In genomic region chr19:5340637-5341447, GRCh38 we compare ENCODE assay signal across 8 cellular contexts. TPM values are rescaled to one million over a fixed set of nuclear protein-coding genes. Genes with fewer than 3 reads are reported as not detected.
DNase-seq lines count a peak whose midpoint lies in the region; ATAC-seq and TF ChIP-seq lines count a peak whose summit lies in the region.

TSS of gene PTPRS (minus strand) at chr19:5340812. CDS start at chr19:5286140, 54,672 bp downstream.

- H3K4me1 Mint-ChIP-seq in Caco-2 (ENCODE audit: low read depth, unreplicated experiment) = no peaks in the 10 kb centered on the region
- peaks cover 18% of the 10 kb centered on the region for H3K4me1 Mint-ChIP-seq in stimulated activated naive CD8-positive, alpha-beta T cell treated with anti-CD3 and anti-CD28 coated beads, Interleukin-15, Interleukin-2, amounts not matched to agents 100 ng/mL and 50 ng/mL, for 24 hours (ENCODE audit: low read depth)

- H3K27me3 Mint-ChIP-seq in Caco-2 (ENCODE audit: insufficient read depth, unreplicated experiment) = no peaks in the 10 kb centered on the region
- peaks cover 52% of the 10 kb centered on the region for H3K27me3 Mint-ChIP-seq in stimulated activated naive CD8-positive, alpha-beta T cell treated with anti-CD3 and anti-CD28 coated beads, Interleukin-15, Interleukin-2, amounts not matched to agents 100 ng/mL and 50 ng/mL, for 24 hours

- intact Hi-C loops in Caco-2 (cut with micrococcal nuclease; ENCODE audit: unreplicated experiment) = no loop called here

- no peak within 1 kb of the TSS for H3K27ac ChIP-seq in RWPE1

- no peaks in the 10 kb centered on the region for H3K36me3 ChIP-seq in Caco-2 (ENCODE audit: control insufficient read depth, insufficient read depth, low read length)
- peaks cover 6% of the 10 kb centered on the region for H3K36me3 ChIP-seq in neuron (ENCODE audit: insufficient read depth, low read length)

- ATAC-seq in GM21529 (IDR thresholded peaks at IDR 0.05; ENCODE audit: unreplicated experiment) = no peak

- H3K9me3 Mint-ChIP-seq in Caco-2 (ENCODE audit: unreplicated experiment) = no peaks in the 10 kb centered on the region
- no peaks in the 10 kb centered on the region for H3K9me3 Mint-ChIP-seq in stimulated activated naive CD8-positive, alpha-beta T cell treated with anti-CD3 and anti-CD28 coated beads, Interleukin-15, Interleukin-2, amounts not matched to agents 100 ng/mL and 50 ng/mL, for 24 hours

- CTCF ChIA-PET in Caco-2 (lab: Charles Lee) = interaction anchor here (0.6 kb wide), 2 partner anchors 28 to 122 kb away, joined by 3 read pairs; no protein-coding TSS in a partner anchor
- CTCF ChIA-PET in RWPE1 (lab: Yijun Ruan, JAX) = interaction anchor here (0.7 to 0.8 kb wide), 2 partner anchors 26 to 293 kb away, joined by 3 read pairs; no protein-coding TSS in a partner anchor

- peaks cover 12% of the 10 kb centered on the region for H3K36me3 Mint-ChIP-seq in Caco-2 (ENCODE audit: insufficient read depth, unreplicated experiment)
- no peaks in the 10 kb centered on the region for H3K36me3 Mint-ChIP-seq in stimulated activated naive CD8-positive, alpha-beta T cell treated with anti-CD3 and anti-CD28 coated beads, Interleukin-15, Interleukin-2, amounts not matched to agents 100 ng/mL and 50 ng/mL, for 24 hours (ENCODE audit: low read depth)

- H2AFZ ChIP-seq in neuron (ENCODE audit: low read depth, low read length) = no peak within 1 kb of the TSS

- no peak for TF ChIP-seq CTCF in Caco-2 (IDR thresholded peaks at IDR 0.05; ENCODE audit: insufficient read depth in 1 of 2, low read depth in 1 of 2, low read length in 1 of 2, severe bottlenecking in 1 of 2, unreplicated experiment in 1 of 2)
- TF ChIP-seq CTCF in RWPE1 (conservative IDR thresholded peaks at IDR 0.05; ENCODE audit: low read depth) = no peak

- DNase-seq in Caco-2 (peak; percentile 84 to 93), HS-27A (ENCODE audit: low read depth) (peak; percentile 19), RWPE1 (ENCODE audit: low spot score) (peak; percentile 88), foreskin melanocyte (peak; percentile 48)
- DNase-seq in activated naive CD4-positive, alpha-beta T cell (lab: John Stamatoyannopoulos, UW) = peak in 3 of 4 experiments; percentile 15 to 56 (median 29)

- POLR2A ChIA-PET in Caco-2 (lab: Charles Lee) = interaction anchor here (0.6 to 0.8 kb wide), 4 partner anchors 13 to 240 kb away, joined by 4 to 5 read pairs (median 4); no protein-coding TSS in a partner anchor
- POLR2A ChIA-PET in RWPE1 (lab: Yijun Ruan, JAX; ENCODE audit: low non-redundant PET) = no interaction called here

- TSS peak; percentile 99 for BruUV-seq in Caco-2 (replicated peaks; lab: Mats Ljungman, UMichigan)

- H3K9me3 ChIP-seq in Caco-2 = no peaks in the 10 kb centered on the region
- H3K9me3 ChIP-seq in neuron (ENCODE audit: low read length) = no peaks in the 10 kb centered on the region

- 0 out of 2 replicates have a peak, but pooled peaks cover 5% of the 10 kb centered on the region for H3K4me1 ChIP-seq in Caco-2
- peaks cover 30% of the 10 kb centered on the region for H3K4me1 ChIP-seq in neuron (ENCODE audit: insufficient read depth, low read length)

- peak within 1 kb of the TSS; percentile 82 for H3K4me3 Mint-ChIP-seq in Caco-2 (ENCODE audit: unreplicated experiment)
- peak within 1 kb of the TSS; percentile 58 for H3K4me3 Mint-ChIP-seq in stimulated activated naive CD8-positive, alpha-beta T cell treated with anti-CD3 and anti-CD28 coated beads, Interleukin-15, Interleukin-2, amounts not matched to agents 100 ng/mL and 50 ng/mL, for 24 hours

- H3K4me3 ChIP-seq in Caco-2 (ENCODE audit: low read depth, low read length) (peak within 1 kb of the TSS; percentile 92), neuron (ENCODE audit: low read length) (peak within 1 kb of the TSS; percentile 95)

- peak within 1 kb of the TSS; percentile 85 for H3K27ac Mint-ChIP-seq in Caco-2 (ENCODE audit: unreplicated experiment)
- H3K27ac Mint-ChIP-seq in stimulated activated naive CD8-positive, alpha-beta T cell treated with anti-CD3 and anti-CD28 coated beads, Interleukin-15, Interleukin-2, amounts not matched to agents 100 ng/mL and 50 ng/mL, for 24 hours = peak within 1 kb of the TSS; percentile 40

- H3K27me3 ChIP-seq in Caco-2 (replicated peaks; ENCODE audit: control insufficient read depth, insufficient read depth, low read length) = no peaks in the 10 kb centered on the region
- no peaks in the 10 kb centered on the region for H3K27me3 ChIP-seq in neuron (ENCODE audit: insufficient read depth, low read length)

RNA-seq across cellular contexts. Expression of gene PTPRS, which starts in this region (rescaled TPM):
- total RNA-seq in Caco-2 (2022) = 65.0 and 65.6 TPM in 2 replicates

Comparison
In these comparisons a context has a peak if more than half of its experiments do, and no peak if none do; other contexts are left out.
1. DNase-seq: peak in every context shown above with its lines; median percentile 88 in Caco-2; 88 in RWPE1; 48 in foreskin melanocyte; 29 in activated naive CD4-positive, alpha-beta T cell; 19 in HS-27A.